12 cellular contexts compared by ENCODE assay signal in genomic region chr7:155951554-155952158, GRCh38.
A peak's percentile ranks its signal among the peaks of the same experiment; 100 is the strongest.
DNase-seq lines count a peak whose midpoint lies in the region; ATAC-seq and TF ChIP-seq lines count a peak whose summit lies in the region.
"Had no signal": no experiment of that assay in that cellular context is flagged by ENCODE, and none has a peak within 500 bp of the region (broad histone marks: within the 10 kb centered on the region; RNA-seq: fewer than 3 reads in every experiment).

No MANE protein-coding gene starts in this region.

- no TSS peak for BruUV-seq in Calu3 (replicated peaks; lab: Mats Ljungman, UMichigan)

- peaks cover 47% of the 10 kb centered on the region for H3K4me1 Mint-ChIP-seq in Calu3 (ENCODE audit: low read depth, unreplicated experiment)

- DNase-seq in Calu3 (peak; percentile 91), choroid plexus epithelial cell (ENCODE audit: low read depth) (peak; percentile 64), mucosa of gallbladder (ENCODE audit: low spot score) (peak; percentile 90), putamen (ENCODE audit: low spot score) (no peak)
- peak; percentile 96 for DNase-seq in NK-92 treated with Interleukin-12 subunit alpha and Interleukin-12 subunit beta, amount 100 ng/mL, for 24 hours (lab: John Stamatoyannopoulos, UW)
- no peak for DNase-seq in activated CD4-positive, CD25-positive, alpha-beta regulatory T cell (lab: John Stamatoyannopoulos, UW)
- DNase-seq: activated T-cell treated with anti-CD3 and anti-CD28 coated beads, Interleukin-2, amount 50 U/mL, for 72 hours; CD8-positive, alpha-beta T cell; KG1; SHP77 had no signal

- no peak for TF ChIP-seq CTCF in Calu3 (IDR thresholded peaks at IDR 0.05; ENCODE audit: unreplicated experiment)
- TF ChIP-seq CTCF in choroid plexus epithelial cell (conservative IDR thresholded peaks at IDR 0.05; ENCODE audit: low read depth, low read length) = no peak

- intact Hi-C loops in Calu3 (cut with micrococcal nuclease; ENCODE audit: unreplicated experiment) = loop anchor here (1.0 to 5.0 kb wide), 6 partner anchors 11 to 201 kb away; no protein-coding TSS in a partner anchor

- no peaks in the 10 kb centered on the region for H3K27me3 Mint-ChIP-seq in Calu3 (ENCODE audit: unreplicated experiment)

- peak overlapping the region; percentile 54 for H3K4me3 Mint-ChIP-seq in Calu3 (ENCODE audit: low read depth, unreplicated experiment)
- H3K4me3 Mint-ChIP-seq: activated T-cell treated with anti-CD3 and anti-CD28 coated beads, Interleukin-2, amount 50 U/mL, for 72 hours; CD8-positive, alpha-beta T cell had no signal

- CTCF ChIA-PET in Calu3 (lab: Charles Lee) = interaction anchor here (0.5 to 1.7 kb wide), 6 partner anchors 10 to 1157 kb away, joined by 3 to 11 read pairs (median 4); no protein-coding TSS in a partner anchor

- peaks cover 20% of the 10 kb centered on the region for H3K36me3 Mint-ChIP-seq in Calu3 (ENCODE audit: insufficient read depth, unreplicated experiment)
- H3K36me3 Mint-ChIP-seq: CD8-positive, alpha-beta T cell had no signal

- ATAC-seq in GM21529 (IDR thresholded peaks at IDR 0.05; ENCODE audit: unreplicated experiment) (no peak), HG03175 (IDR thresholded peaks at IDR 0.05; ENCODE audit: unreplicated experiment) (no peak)
- ATAC-seq: CD8-positive, alpha-beta T cell had no signal

- peaks cover 2% of the 10 kb centered on the region for H3K9me3 Mint-ChIP-seq in Calu3 (ENCODE audit: low read depth, unreplicated experiment)
- H3K9me3 Mint-ChIP-seq: activated T-cell treated with anti-CD3 and anti-CD28 coated beads, Interleukin-2, amount 50 U/mL, for 72 hours; CD8-positive, alpha-beta T cell had no signal

- peak overlapping the region; percentile 97 for H3K27ac Mint-ChIP-seq in Calu3 (ENCODE audit: unreplicated experiment)
- H3K27ac Mint-ChIP-seq: activated T-cell treated with anti-CD3 and anti-CD28 coated beads, Interleukin-2, amount 50 U/mL, for 72 hours; CD8-positive, alpha-beta T cell had no signal

- H3K4me3 ChIP-seq in choroid plexus epithelial cell (ENCODE audit: low read depth, low read length) = no peak overlapping the region

Comparison
In these comparisons a context has a peak if more than half of its experiments do, and no peak if none do; other contexts are left out.
1. DNase-seq: peak in Calu3 (single experiment), NK-92 treated with Interleukin-12 subunit alpha and Interleukin-12 subunit beta, amount 100 ng/mL, for 24 hours (single experiment), choroid plexus epithelial cell (single experiment) and mucosa of gallbladder (single experiment); none in putamen (single experiment) and activated CD4-positive, CD25-positive, alpha-beta regulatory T cell (0 of 4).